In the genomic region with DNA sequence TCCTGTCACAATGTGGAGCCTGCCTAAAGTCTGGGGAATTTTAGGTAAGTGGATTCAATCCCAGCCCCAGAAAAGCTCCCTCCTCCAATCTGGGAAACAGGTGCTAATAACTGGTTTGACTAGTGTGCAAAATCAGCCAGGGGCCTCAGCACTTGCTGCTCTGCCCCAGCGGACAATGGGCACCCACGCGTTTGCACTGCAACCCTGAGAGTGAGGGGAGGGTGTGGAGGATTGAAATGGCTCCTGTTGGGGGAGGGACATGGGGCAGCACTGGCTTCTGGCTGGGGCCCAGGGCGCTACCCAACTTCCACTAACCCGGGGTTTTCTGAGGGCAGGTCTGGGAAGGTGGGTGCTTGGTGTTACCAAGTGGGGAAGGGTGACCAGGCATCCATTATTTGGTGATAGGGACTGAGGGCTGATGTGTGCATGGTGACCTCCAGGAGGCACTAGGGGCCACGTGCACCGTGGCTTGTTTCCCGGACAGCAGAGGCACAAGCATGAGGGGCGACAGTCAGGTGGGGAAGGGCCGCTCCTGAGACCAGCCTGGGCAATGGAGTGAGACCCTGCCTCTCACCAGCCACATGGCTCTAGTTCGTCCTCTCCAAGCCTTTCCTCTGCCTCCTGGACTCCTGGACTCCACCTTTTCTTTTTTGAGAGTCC, we compare ENCODE assay signal across 19 cellular contexts. TPM values are rescaled to one million over a fixed set of nuclear protein-coding genes. Genes with fewer than 3 reads are reported as not detected.
"Had no signal": no experiment of that assay in that cellular context is flagged by ENCODE, and none has a peak within 500 bp of the region (broad histone marks: within the 10 kb centered on the region; RNA-seq: fewer than 3 reads in every experiment).

No MANE protein-coding gene starts in this region.

- H3K9ac ChIP-seq: parathyroid adenoma, SK-N-SH had no signal

- H3K4me1 ChIP-seq: parathyroid adenoma had no signal

- H3K79me2 ChIP-seq: parathyroid adenoma had no signal

- H3K9me3 ChIP-seq: left lung, SK-N-SH, tibial artery had no signal

- H3K27ac ChIP-seq: left lung, parathyroid adenoma, tibial artery had no signal

- H3K4me3 ChIP-seq: left lung, tibial artery had no signal

- H3K36me3 ChIP-seq: left lung, tibial artery had no signal

- H3K4me2 ChIP-seq: SK-N-SH had no signal

- DNase-seq: activated CD4-positive, alpha-beta T cell treated with anti-CD3 and anti-CD28 coated beads, Interleukin-2, amount 50 U/mL, for 1 hour; activated naive CD4-positive, alpha-beta T cell treated with anti-CD3 and anti-CD28 coated beads, Interleukin-2, amount 50 U/mL, for 16 hours; activated T-cell treated with anti-CD3 and anti-CD28 coated beads for 4 hours; dermis blood vessel endothelial cell; islet precursor cell; left lung; SK-N-SH; stimulated activated CD4-positive, alpha-beta T cell treated with anti-CD3 and anti-CD28 coated beads, Interleukin-4, amount 100 ng/mL, for 4 hours; tibial artery had no signal

RNA-seq across cellular contexts. Expression of gene PNPLA5, which starts 4.3 kb away (rescaled TPM):
- total RNA-seq: activated CD8-positive, alpha-beta memory T cell treated with anti-CD3 and anti-CD28 coated beads for 36 hours; activated T-helper 2 cell treated with anti-CD3 and anti-CD28 coated beads, Interferon-gamma antibody, Interleukin-2, Interleukin-4, amounts not matched to agents 10 μg/mL and 5 μg/mL and 100 μg/mL, durations not matched to agents 14 hours and 24 hours and 36 hours; cerebellum; dermis blood vessel endothelial cell; fibroblast of villous mesenchyme; left lung; neural crest cell; renal cortical epithelial cell; skeletal muscle tissue; T-helper 1 cell treated with Interleukin-12 subunit alpha and Interleukin-12 subunit beta and Interleukin-4 antibody, amounts not matched to agents 30 ng/mL and 1 ng/mL, for 36 hours had no signal
- polyA plus RNA-seq: esophagus, SK-N-SH had no signal

RNA-seq across cellular contexts. Expression of gene SULT4A1, which starts 33.8 kb away (rescaled TPM):
- total RNA-seq: activated CD8-positive, alpha-beta memory T cell treated with anti-CD3 and anti-CD28 coated beads for 36 hours; activated T-helper 2 cell treated with anti-CD3 and anti-CD28 coated beads, Interferon-gamma antibody, Interleukin-2, Interleukin-4, amounts not matched to agents 10 μg/mL and 5 μg/mL and 100 μg/mL, durations not matched to agents 14 hours and 24 hours and 36 hours; dermis blood vessel endothelial cell; fibroblast of villous mesenchyme; left lung; T-helper 1 cell treated with Interleukin-12 subunit alpha and Interleukin-12 subunit beta and Interleukin-4 antibody, amounts not matched to agents 30 ng/mL and 1 ng/mL, for 36 hours had no signal
